Comparison of ENCODE assay signal across 17 cellular contexts in the genomic region with DNA sequence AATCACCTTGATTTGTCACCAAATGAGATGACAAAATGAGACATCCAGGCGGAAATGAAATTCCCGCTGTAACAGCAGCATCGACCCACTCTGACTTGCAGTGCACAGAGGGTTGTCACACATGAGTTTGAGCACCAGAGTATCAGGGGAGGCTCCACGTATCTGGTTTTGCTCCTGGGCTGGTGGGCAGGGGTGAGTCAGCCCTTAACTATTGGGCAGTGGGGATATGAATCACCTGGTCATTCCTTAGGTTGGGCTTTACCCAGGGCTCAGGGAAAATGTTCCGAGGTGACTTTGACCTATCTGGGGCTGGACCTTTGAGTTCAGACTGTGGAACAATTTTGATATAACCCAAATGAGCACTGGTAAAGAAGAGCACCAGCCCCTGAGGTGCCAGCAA.
DNase-seq lines count a peak whose midpoint lies in the region; ATAC-seq and TF ChIP-seq lines count a peak whose summit lies in the region.
"Had no signal": no experiment of that assay in that cellular context is flagged by ENCODE, and none has a peak within 500 bp of the region (broad histone marks: within the 10 kb centered on the region; RNA-seq: fewer than 3 reads in every experiment).

No MANE protein-coding gene starts in this region.

- CTCF ChIA-PET in GM10248 (lab: Yijun Ruan, JAX) = no interaction called here

- peak; percentile 42 for DNase-seq in A172 (ENCODE audit: low spot score)
- peak; percentile 62 for DNase-seq in HT1080 (ENCODE audit: low read depth)
- peak; percentile 44 for DNase-seq in endodermal cell
- peak; percentile 38 for DNase-seq in osteocyte (ENCODE audit: extremely low spot score, unreplicated experiment)
- no peak for DNase-seq in stimulated activated CD4-positive, alpha-beta T cell treated with anti-CD3 and anti-CD28 coated beads, Interleukin-2, amount 100 ng/mL, for 48 hours
- no peak for DNase-seq in Right ventricle myocardium inferior (ENCODE audit: missing footprints)
- no peak for DNase-seq in GM10248 (ENCODE audit: extremely low spot score)
- DNase-seq: 8988T; C1 segment of cervical spinal cord; Calu3; CD4-positive, alpha-beta T cell; DMS 273 treated with DMSO at 0.1 percent for 48 hours; GOT3; IMR-90; KBM-7 had no signal

- H3K27me3 Mint-ChIP-seq in endodermal cell (ENCODE audit: insufficient read depth) = peaks cover 1% of the 10 kb centered on the region
- H3K27me3 Mint-ChIP-seq in osteocyte (ENCODE audit: unreplicated experiment) = no peaks in the 10 kb centered on the region

- no peak overlapping the region for H3K4me3 Mint-ChIP-seq in endodermal cell
- no peak overlapping the region for H3K4me3 Mint-ChIP-seq in osteocyte (ENCODE audit: unreplicated experiment)
- H3K4me3 Mint-ChIP-seq: B cell; CD4-positive, alpha-beta T cell had no signal

- no peaks in the 10 kb centered on the region for H3K36me3 Mint-ChIP-seq in endodermal cell (ENCODE audit: low read depth)
- no peaks in the 10 kb centered on the region for H3K36me3 Mint-ChIP-seq in osteocyte (ENCODE audit: unreplicated experiment)

- H3K9ac ChIP-seq in endodermal cell (ENCODE audit: extremely low read depth, low read length, poor library complexity, severe bottlenecking) = no peak overlapping the region

- H3K27me3 ChIP-seq in endodermal cell (ENCODE audit: control insufficient read depth, insufficient read depth, low read length, poor library complexity, severe bottlenecking) = no peaks in the 10 kb centered on the region

- H3K4me3 ChIP-seq in endodermal cell (ENCODE audit: low read length) = no peak overlapping the region
- H3K4me3 ChIP-seq: HAP-1 had no signal

- POLR2A ChIA-PET in GM10248 (lab: Yijun Ruan, JAX) = no interaction called here

- H3K27ac ChIP-seq in endodermal cell (ENCODE audit: low read depth, low read length) = no peak overlapping the region

- no peak overlapping the region for H3K27ac Mint-ChIP-seq in endodermal cell
- no peak overlapping the region for H3K27ac Mint-ChIP-seq in osteocyte (ENCODE audit: unreplicated experiment)
- H3K27ac Mint-ChIP-seq: B cell; CD4-positive, alpha-beta T cell had no signal

- no peak for ATAC-seq in Right ventricle myocardium inferior

- intact Hi-C loops in Right ventricle myocardium inferior (cut with DNase I) = no loop called here

- no peaks in the 10 kb centered on the region for H3K9me3 ChIP-seq in endodermal cell (ENCODE audit: control insufficient read depth, low read length)
- H3K9me3 ChIP-seq: HAP-1 had no signal

- H3K36me3 ChIP-seq in endodermal cell (ENCODE audit: control insufficient read depth, insufficient read depth, low read length) = no peaks in the 10 kb centered on the region
- H3K36me3 ChIP-seq: HAP-1 had no signal

- peaks cover 4% of the 10 kb centered on the region for H3K4me1 ChIP-seq in endodermal cell (ENCODE audit: control insufficient read depth, insufficient read depth, low read length)
- H3K4me1 ChIP-seq: HAP-1 had no signal

- H3K9me3 Mint-ChIP-seq in endodermal cell (no peaks in the 10 kb centered on the region), osteocyte (ENCODE audit: unreplicated experiment) (peaks cover 16% of the 10 kb centered on the region)
- H3K9me3 Mint-ChIP-seq: CD4-positive, alpha-beta T cell had no signal

- no peak for TF ChIP-seq CTCF in endodermal cell (conservative IDR thresholded peaks at IDR 0.05)
- TF ChIP-seq CTCF in osteocyte (IDR thresholded peaks at IDR 0.05) = no peak
- TF ChIP-seq CTCF in GM10248 (IDR thresholded peaks at IDR 0.05; ENCODE audit: control extremely low read depth, extremely low read depth, low read depth, missing control alignments) = no peak

- WGBS in endodermal cell (ENCODE audit: insufficient coverage in 1 of 2, insufficient read length in 1 of 2), 2 experiments = 92% methylated on average over 5 of the region's 5 CpGs

- H3K4me1 Mint-ChIP-seq in endodermal cell (peaks cover 7% of the 10 kb centered on the region), osteocyte (ENCODE audit: unreplicated experiment) (no peaks in the 10 kb centered on the region)
- H3K4me1 Mint-ChIP-seq: B cell had no signal

Comparison
In these comparisons a context has a peak if more than half of its experiments do, and no peak if none do; other contexts are left out.
1. DNase-seq: peak in A172 (single experiment), HT1080 (single experiment), endodermal cell (single experiment) and osteocyte (single experiment); none in stimulated activated CD4-positive, alpha-beta T cell treated with anti-CD3 and anti-CD28 coated beads, Interleukin-2, amount 100 ng/mL, for 48 hours (0 of 2), Right ventricle myocardium inferior (single experiment) and GM10248 (single experiment).